In genomic region chr2:43774617-43775016, GRCh38 we compare ENCODE assay signal across 8 cellular contexts. TPM values are rescaled to one million over a fixed set of nuclear protein-coding genes. Genes with fewer than 3 reads are reported as not detected.
DNase-seq lines count a peak whose midpoint lies in the region; ATAC-seq lines count a peak whose summit lies in the region.

No MANE protein-coding gene starts in this region.

- H3K9me3 ChIP-seq in thymus (ENCODE audit: control insufficient read depth) = no peaks in the 10 kb centered on the region

- H3K4me1 Mint-ChIP-seq in activated CD4-positive, alpha-beta T cell treated with anti-CD3 and anti-CD28 coated beads, Interleukin-2, amount 10 ng/mL, durations not matched to agents 24 days and 14 days = peaks cover 18% of the 10 kb centered on the region
- H3K4me1 Mint-ChIP-seq in activated naive CD8-positive, alpha-beta T cell treated with anti-CD3 and anti-CD28 coated beads, Interleukin-2, amount 50 U/mL, for 24 hours = peaks cover 35% of the 10 kb centered on the region

- H3K36me3 ChIP-seq in thymus (ENCODE audit: control insufficient read depth, insufficient read depth) = no peaks in the 10 kb centered on the region

- peaks cover 2% of the 10 kb centered on the region for H3K36me3 Mint-ChIP-seq in activated CD4-positive, alpha-beta T cell treated with anti-CD3 and anti-CD28 coated beads, Interleukin-2, amount 10 ng/mL, durations not matched to agents 24 days and 14 days (ENCODE audit: low read depth)
- peaks cover 9% of the 10 kb centered on the region for H3K36me3 Mint-ChIP-seq in activated naive CD8-positive, alpha-beta T cell treated with anti-CD3 and anti-CD28 coated beads, Interleukin-2, amount 50 U/mL, for 24 hours (ENCODE audit: low read depth)

- intact Hi-C loops in activated CD4-positive, alpha-beta T cell treated with anti-CD3 and anti-CD28 coated beads, Interleukin-2, amount 10 ng/mL, durations not matched to agents 24 days and 14 days (cut with micrococcal nuclease) = loop anchor here (1.0 to 10.0 kb wide), 5 partner anchors 137 to 964 kb away; partner anchors contain the start of genes CAMKMT, PLEKHH2 and PREPL
- intact Hi-C loops in left colon (cut with DNase I, micrococcal nuclease) = no loop called here

- H3K9me3 Mint-ChIP-seq in activated CD4-positive, alpha-beta T cell treated with anti-CD3 and anti-CD28 coated beads, Interleukin-2, amount 10 ng/mL, durations not matched to agents 24 days and 14 days = peaks cover 3% of the 10 kb centered on the region
- H3K9me3 Mint-ChIP-seq in activated naive CD8-positive, alpha-beta T cell treated with anti-CD3 and anti-CD28 coated beads, Interleukin-2, amount 50 U/mL, for 24 hours = no peaks in the 10 kb centered on the region

- H3K27ac ChIP-seq in thymus (ENCODE audit: low read depth) = no peak overlapping the region

- H3K4me1 ChIP-seq in thymus (ENCODE audit: control insufficient read depth, insufficient read depth, low read length) = peaks cover 2% of the 10 kb centered on the region

- ATAC-seq in activated naive CD8-positive, alpha-beta T cell treated with anti-CD3 and anti-CD28 coated beads, Interleukin-2, amount 50 U/mL, for 24 hours = no peak
- ATAC-seq in left colon = peak; percentile 62
- ATAC-seq in HG02870 (IDR thresholded peaks at IDR 0.05; ENCODE audit: unreplicated experiment) = no peak

- H3K27me3 Mint-ChIP-seq in activated CD4-positive, alpha-beta T cell treated with anti-CD3 and anti-CD28 coated beads, Interleukin-2, amount 10 ng/mL, durations not matched to agents 24 days and 14 days = no peaks in the 10 kb centered on the region
- H3K27me3 Mint-ChIP-seq in activated naive CD8-positive, alpha-beta T cell treated with anti-CD3 and anti-CD28 coated beads, Interleukin-2, amount 50 U/mL, for 24 hours = no peaks in the 10 kb centered on the region

- no peak for DNase-seq in activated CD4-positive, alpha-beta T cell treated with anti-CD3 and anti-CD28 coated beads, Interleukin-2, amount 10 ng/mL, durations not matched to agents 24 days and 14 days
- no peak for DNase-seq in activated CD4-positive, alpha-beta T cell treated with anti-CD3 and anti-CD28 coated beads, Interleukin-2, amount 50 U/mL, for 1 hour
- no peak for DNase-seq in activated naive CD8-positive, alpha-beta T cell treated with anti-CD3 and anti-CD28 coated beads, Interleukin-2, amount 50 U/mL, for 24 hours
- DNase-seq in left colon = no peak
- no peak for DNase-seq in foreskin melanocyte
- no peak for DNase-seq in ACHN

- in situ Hi-C loops in ACHN (cut with HindIII; ENCODE audit: low pct_ligation_motif_present, low pct_unique_long_range_greater_than_20kb, low sequenced_read_pairs) = no loop called here

- WGBS in thymus = 34% methylated on average over 7 of the region's 7 CpGs

- H3K27me3 ChIP-seq in thymus (ENCODE audit: control insufficient read depth, insufficient read depth) = no peaks in the 10 kb centered on the region

- peak overlapping the region; percentile 95 for H3K27ac Mint-ChIP-seq in activated CD4-positive, alpha-beta T cell treated with anti-CD3 and anti-CD28 coated beads, Interleukin-2, amount 10 ng/mL, durations not matched to agents 24 days and 14 days
- H3K27ac Mint-ChIP-seq in activated naive CD8-positive, alpha-beta T cell treated with anti-CD3 and anti-CD28 coated beads, Interleukin-2, amount 50 U/mL, for 24 hours = peak overlapping the region; percentile 97

- peak overlapping the region; percentile 80 for H3K4me3 ChIP-seq in thymus (ENCODE audit: low read length)

- H3K4me3 Mint-ChIP-seq in activated CD4-positive, alpha-beta T cell treated with anti-CD3 and anti-CD28 coated beads, Interleukin-2, amount 10 ng/mL, durations not matched to agents 24 days and 14 days = peak overlapping the region; percentile 99
- peak overlapping the region; percentile 91 for H3K4me3 Mint-ChIP-seq in activated naive CD8-positive, alpha-beta T cell treated with anti-CD3 and anti-CD28 coated beads, Interleukin-2, amount 50 U/mL, for 24 hours

RNA-seq across cellular contexts. Expression of gene DYNC2LI1, which starts 0.8 kb away (rescaled TPM):
- total RNA-seq in activated CD4-positive, alpha-beta T cell treated with anti-CD3 and anti-CD28 coated beads, Interleukin-2, amount 10 ng/mL, durations not matched to agents 24 days and 14 days = 9.8 and 10.8 TPM in 2 replicates
- total RNA-seq in left colon = 10 to 100 TPM in 1 of 2 donors, 1 to 10 TPM in 1; 6.9 to 19.9 TPM
- 26.4 TPM for polyA plus RNA-seq in thymus
